In genomic region chr2:190800528-190800927, GRCh38 we compare ENCODE assay signal across 26 cellular contexts.
A peak's percentile ranks its signal among the peaks of the same experiment; 100 is the strongest.
DNase-seq lines count a peak whose midpoint lies in the region; ATAC-seq, FAIRE-seq and TF ChIP-seq lines count a peak whose summit lies in the region.
"Had no signal": no experiment of that assay in that cellular context is flagged by ENCODE, and none has a peak within 500 bp of the region (broad histone marks: within the 10 kb centered on the region; RNA-seq: fewer than 3 reads in every experiment).

No MANE protein-coding gene starts in this region.

- no peaks in the 10 kb centered on the region for H3K9me3 Mint-ChIP-seq in activated T-helper 17 cell treated with anti-CD3 and anti-CD28 coated beads, Interleukin-2, amount 50 U/mL, for 72 hours
- H3K9me3 Mint-ChIP-seq: HFFc6, IgD-negative memory B cell had no signal

- ATAC-seq in SK-N-SH treated with all-trans-retinoic acid at 6 μM for 48 hours (no peak), HG03378 (IDR thresholded peaks at IDR 0.05; ENCODE audit: unreplicated experiment) (no peak)
- ATAC-seq in activated T-helper 17 cell treated with anti-CD3 and anti-CD28 coated beads, Interleukin-2, amount 50 U/mL, for 72 hours (replicated peaks): no peak
- ATAC-seq: Panc1 had no signal

- TF ChIP-seq RAD21 in SK-N-SH (IDR thresholded peaks at IDR 0.05; ENCODE audit: low read length): no peak

- H2AFZ ChIP-seq in SK-N-SH (ENCODE audit: low read depth) (no peak overlapping the region), hepatocyte (no peak overlapping the region)

- no peak for TF ChIP-seq EP300 in SK-N-SH (IDR thresholded peaks at IDR 0.05; ENCODE audit: borderline replicate concordance in 1 of 2, low read depth in 1 of 2, low read length in 1 of 2)

- no peak for TF ChIP-seq CTCF in SK-N-SH (IDR thresholded peaks at IDR 0.05)
- TF ChIP-seq CTCF in hepatocyte (IDR thresholded peaks at IDR 0.05; ENCODE audit: poor library complexity): no peak

- H3K27ac Mint-ChIP-seq in activated T-helper 17 cell treated with anti-CD3 and anti-CD28 coated beads, Interleukin-2, amount 50 U/mL, for 72 hours: no peak overlapping the region
- H3K27ac Mint-ChIP-seq: B cell, CD14-positive monocyte, HFFc6, IgD-negative memory B cell had no signal

- H4K20me1 ChIP-seq in SK-N-SH (ENCODE audit: insufficient read depth) (no peaks in the 10 kb centered on the region), hepatocyte (ENCODE audit: insufficient read depth, poor library complexity, severe bottlenecking) (no peaks in the 10 kb centered on the region)

- H3K79me2 ChIP-seq in SK-N-SH (ENCODE audit: insufficient read depth): no peaks in the 10 kb centered on the region
- no peaks in the 10 kb centered on the region for H3K79me2 ChIP-seq in hepatocyte

- H3K9ac ChIP-seq in SK-N-SH: no peak overlapping the region

- H3K4me2 ChIP-seq in SK-N-SH: no peak overlapping the region
- H3K4me2 ChIP-seq in hepatocyte: no peak overlapping the region

- POLR2A ChIA-PET in SK-N-SH (lab: Yijun Ruan, JAX): no interaction called here

- no peaks in the 10 kb centered on the region for H3K9me2 ChIP-seq in SK-N-SH
- no peaks in the 10 kb centered on the region for H3K9me2 ChIP-seq in hepatocyte (replicated peaks; ENCODE audit: insufficient read depth)

- peaks cover 0 to 11% of the 10 kb centered on the region in 2 experiments; a peak in 2 of 4 replicates for H3K4me1 ChIP-seq in SK-N-SH (ENCODE audit: control insufficient read depth in 1 of 2, insufficient read depth in 2 of 2, low read depth in 1 of 2, low read length in 1 of 2)
- peaks cover 8% of the 10 kb centered on the region for H3K4me1 ChIP-seq in hepatocyte (ENCODE audit: insufficient read depth)
- H3K4me1 ChIP-seq in small intestine (ENCODE audit: control insufficient read depth in 2 of 2, insufficient read depth in 1 of 2, low read depth in 1 of 2, low read length in 1 of 2): peaks cover 0 to 2% of the 10 kb centered on the region in 2 donors
- H3K4me1 ChIP-seq in effector memory CD4-positive, alpha-beta T cell (ENCODE audit: control insufficient read depth, insufficient read depth, low read length, poor library complexity, severe bottlenecking): no peaks in the 10 kb centered on the region

- H3K4me3 Mint-ChIP-seq in activated T-helper 17 cell treated with anti-CD3 and anti-CD28 coated beads, Interleukin-2, amount 50 U/mL, for 72 hours: no peak overlapping the region
- H3K4me3 Mint-ChIP-seq: B cell, CD14-positive monocyte, HFFc6, IgD-negative memory B cell had no signal

- peaks cover 3% of the 10 kb centered on the region for H3F3A ChIP-seq in SK-N-SH (replicated peaks; ENCODE audit: insufficient read depth)

- no peaks in the 10 kb centered on the region for H3K4me1 Mint-ChIP-seq in activated T-helper 17 cell treated with anti-CD3 and anti-CD28 coated beads, Interleukin-2, amount 50 U/mL, for 72 hours
- H3K4me1 Mint-ChIP-seq: B cell, CD14-positive monocyte, IgD-negative memory B cell had no signal

- H3K36me3 Mint-ChIP-seq in activated T-helper 17 cell treated with anti-CD3 and anti-CD28 coated beads, Interleukin-2, amount 50 U/mL, for 72 hours (ENCODE audit: low read depth): no peaks in the 10 kb centered on the region
- H3K36me3 Mint-ChIP-seq: CD14-positive monocyte, IgD-negative memory B cell had no signal

- H3K4me3 ChIP-seq in SK-N-SH (ENCODE audit: low read depth in 2 of 2, low read length in 1 of 2): no peak overlapping the region
- no peak overlapping the region for H3K4me3 ChIP-seq in hepatocyte
- H3K4me3 ChIP-seq in small intestine (ENCODE audit: low read depth in 1 of 2, low read length in 2 of 2): no peak overlapping the region
- H3K4me3 ChIP-seq in effector memory CD4-positive, alpha-beta T cell (ENCODE audit: insufficient read depth, low read depth, low read length, poor library complexity, severe bottlenecking): no peak overlapping the region

- no peaks in the 10 kb centered on the region for H3K9me3 ChIP-seq in SK-N-SH
- H3K9me3 ChIP-seq in hepatocyte (ENCODE audit: low read depth): no peaks in the 10 kb centered on the region
- H3K9me3 ChIP-seq in small intestine (ENCODE audit: control insufficient read depth, low read depth): no peaks in the 10 kb centered on the region
- no peaks in the 10 kb centered on the region for H3K9me3 ChIP-seq in effector memory CD4-positive, alpha-beta T cell (ENCODE audit: control insufficient read depth, low read length)

- CTCF ChIA-PET in SK-N-SH (lab: Yijun Ruan, JAX): interaction anchor here (0.9 kb wide), 1 partner anchor 19 kb away, joined by 5 read pairs; no protein-coding TSS in a partner anchor

- no peaks in the 10 kb centered on the region for H3K27me3 Mint-ChIP-seq in activated T-helper 17 cell treated with anti-CD3 and anti-CD28 coated beads, Interleukin-2, amount 50 U/mL, for 72 hours
- H3K27me3 Mint-ChIP-seq: B cell, IgD-negative memory B cell had no signal

- no peaks in the 10 kb centered on the region for H3K36me3 ChIP-seq in SK-N-SH (replicated peaks in 1 of 2; ENCODE audit: control insufficient read depth in 1 of 2, insufficient read depth in 2 of 2, low read length in 1 of 2)
- H3K36me3 ChIP-seq in hepatocyte (replicated peaks; ENCODE audit: insufficient read depth, low read depth): no peaks in the 10 kb centered on the region
- H3K36me3 ChIP-seq in small intestine (ENCODE audit: control insufficient read depth in 2 of 2, insufficient read depth in 2 of 2, low read length in 2 of 2): no peaks in the 10 kb centered on the region
- no peaks in the 10 kb centered on the region for H3K36me3 ChIP-seq in effector memory CD4-positive, alpha-beta T cell (ENCODE audit: control insufficient read depth, insufficient read depth, low read length)

- DNase-seq in SK-N-SH (no peak), amniotic epithelial cell (ENCODE audit: low read depth) (peak; percentile 36), hepatocyte (ENCODE audit: low spot score) (no peak), small intestine (no peak)
- no peak for DNase-seq in effector memory CD4-positive, alpha-beta T cell
- DNase-seq: DMS53, EL, GF-D8, H7, HFFc6, MV-4-11, NCI-H1105 treated with DMSO at 0.1 percent for 48 hours, NCI-H2029 treated with DMSO at 0.1 percent for 48 hours, NCI-H345, NCI-H524, NCI-H82 had no signal

- H3K27ac ChIP-seq in SK-N-SH (ENCODE audit: low read depth in 2 of 2, low read length in 1 of 2) (no peak overlapping the region), hepatocyte (peak overlapping the region; percentile 31), small intestine (ENCODE audit: low read depth in 1 of 2, low read length in 1 of 2) (no peak overlapping the region)
- no peak overlapping the region for H3K27ac ChIP-seq in effector memory CD4-positive, alpha-beta T cell (ENCODE audit: insufficient read depth, low read length, poor library complexity, severe bottlenecking)
- H3K27ac ChIP-seq: 22Rv1, HL-60 had no signal

- H3K27me3 ChIP-seq in SK-N-SH (ENCODE audit: insufficient read depth): no peaks in the 10 kb centered on the region
- H3K27me3 ChIP-seq in hepatocyte: no peaks in the 10 kb centered on the region
- H3K27me3 ChIP-seq in small intestine (ENCODE audit: control insufficient read depth in 2 of 2, insufficient read depth in 2 of 2, low read length in 2 of 2): no peaks in the 10 kb centered on the region
- H3K27me3 ChIP-seq in effector memory CD4-positive, alpha-beta T cell (replicated peaks; ENCODE audit: control insufficient read depth, insufficient read depth, low read length, poor library complexity, severe bottlenecking): no peaks in the 10 kb centered on the region

- peak; percentile 19 for FAIRE-seq in small intestine (lab: Jason Lieb, UNC)
- FAIRE-seq: D721Med had no signal

- WGBS in SK-N-SH (ENCODE audit: low lambda C conversion rate): 73% methylated on average over 1 of the region's 1 CpG
- 46% methylated on average over 1 of the region's 1 CpG for WGBS in hepatocyte (ENCODE audit: low lambda C conversion rate, missing lambda C conversion rate)
- WGBS in small intestine, 3 donors: 18 to 56% (median 37%) methylated on average over 1 of the region's 1 CpG

TF ChIP-seq in SK-N-SH treated with all-trans-retinoic acid at 6 μM for 48 hours, 23 proteins besides CTCF, POLR2A, EP300 and RAD21:
- TF ChIP-seq ZFP30 (CRISPR knock-in tag; IDR thresholded peaks at IDR 0.05) (no peak), ZNF565 (CRISPR knock-in tag; conservative IDR thresholded peaks at IDR 0.05; ENCODE audit: low read depth) (no peak), ZNF70 (CRISPR knock-in tag; IDR thresholded peaks at IDR 0.05) (no peak), CSRNP3 (CRISPR knock-in tag; IDR thresholded peaks at IDR 0.05) (no peak), ISL1 (CRISPR knock-in tag; IDR thresholded peaks at IDR 0.05) (peak; percentile 89)
TF ChIP-seq in SK-N-SH treated with all-trans-retinoic acid at 6 μM for 48 hours: peak in this region for 1.

TF ChIP-seq in SK-N-SH, 30 proteins besides CTCF, POLR2A, EP300 and RAD21:
- TF ChIP-seq TCF12 (IDR thresholded peaks at IDR 0.05) (no peak), FOXM1 (IDR thresholded peaks at IDR 0.05; ENCODE audit: low read depth) (no peak), RXRA (IDR thresholded peaks at IDR 0.05; ENCODE audit: borderline replicate concordance, low read depth) (no peak)
TF ChIP-seq in SK-N-SH: peak in this region for 0.
